11 cellular contexts compared by ENCODE assay signal in genomic region chr5:96924016-96924443, GRCh38. TPM values are rescaled to one million over a fixed set of nuclear protein-coding genes. Genes with fewer than 3 reads are reported as not detected.
DNase-seq lines count a peak whose midpoint lies in the region; ATAC-seq, FAIRE-seq and TF ChIP-seq lines count a peak whose summit lies in the region.
"Had no signal": no experiment of that assay in that cellular context is flagged by ENCODE, and none has a peak within 500 bp of the region (broad histone marks: within the 10 kb centered on the region; RNA-seq: fewer than 3 reads in every experiment).

No MANE protein-coding gene starts in this region.

- BruUV-seq in Caco-2 (replicated peaks; lab: Mats Ljungman, UMichigan): no TSS peak

- POLR2A ChIA-PET in Caco-2 (lab: Charles Lee): no interaction called here

- H3K9me3 Mint-ChIP-seq in T-helper 1 cell treated with Interleukin-12 subunit alpha and Interleukin-12 subunit beta and Interleukin-4 antibody, amounts not matched to agents 30 μg/mL and 1 μg/mL, for 36 hours: no peaks in the 10 kb centered on the region
- no peaks in the 10 kb centered on the region for H3K9me3 Mint-ChIP-seq in central memory CD8-positive, alpha-beta T cell
- H3K9me3 Mint-ChIP-seq in Caco-2 (ENCODE audit: unreplicated experiment): no peaks in the 10 kb centered on the region

- peaks cover 0 to 5% (median 3%) of the 10 kb centered on the region in 3 donors for H3K4me1 ChIP-seq in pancreas
- no peaks in the 10 kb centered on the region for H3K4me1 ChIP-seq in Caco-2

- H3K9me3 ChIP-seq in pancreas: no peaks in the 10 kb centered on the region
- H3K9me3 ChIP-seq in Caco-2: no peaks in the 10 kb centered on the region
- H3K9me3 ChIP-seq: esophagus muscularis mucosa had no signal

- no peak overlapping the region for H3K4me3 Mint-ChIP-seq in T-helper 1 cell treated with Interleukin-12 subunit alpha and Interleukin-12 subunit beta and Interleukin-4 antibody, amounts not matched to agents 30 μg/mL and 1 μg/mL, for 36 hours
- no peak overlapping the region for H3K4me3 Mint-ChIP-seq in central memory CD8-positive, alpha-beta T cell
- H3K4me3 Mint-ChIP-seq in Caco-2 (ENCODE audit: unreplicated experiment): no peak overlapping the region

- no peak overlapping the region for H3K27ac ChIP-seq in pancreas

- no peak for FAIRE-seq in pancreas (lab: Jason Lieb, UNC)

- H3K27ac Mint-ChIP-seq in T-helper 1 cell treated with Interleukin-12 subunit alpha and Interleukin-12 subunit beta and Interleukin-4 antibody, amounts not matched to agents 30 μg/mL and 1 μg/mL, for 36 hours: peak overlapping the region; percentile 67
- H3K27ac Mint-ChIP-seq in central memory CD8-positive, alpha-beta T cell (ENCODE audit: low read depth): peak overlapping the region; percentile 82
- no peak overlapping the region for H3K27ac Mint-ChIP-seq in Caco-2 (ENCODE audit: unreplicated experiment)

- CTCF ChIA-PET in Caco-2 (lab: Charles Lee): no interaction called here

- intact Hi-C loops in pancreas (cut with DNase I): no loop called here
- intact Hi-C loops in Caco-2 (cut with micrococcal nuclease; ENCODE audit: unreplicated experiment): no loop called here

- H3K4me1 Mint-ChIP-seq in T-helper 1 cell treated with Interleukin-12 subunit alpha and Interleukin-12 subunit beta and Interleukin-4 antibody, amounts not matched to agents 30 μg/mL and 1 μg/mL, for 36 hours (ENCODE audit: low read depth): peaks cover 31% of the 10 kb centered on the region
- H3K4me1 Mint-ChIP-seq in central memory CD8-positive, alpha-beta T cell: peaks cover 11% of the 10 kb centered on the region
- H3K4me1 Mint-ChIP-seq in Caco-2 (ENCODE audit: low read depth, unreplicated experiment): no peaks in the 10 kb centered on the region

- H3K36me3 ChIP-seq in pancreas (no peaks in the 10 kb centered on the region), Caco-2 (ENCODE audit: control insufficient read depth, insufficient read depth, low read length) (no peaks in the 10 kb centered on the region)
- H3K36me3 ChIP-seq: esophagus muscularis mucosa had no signal

- no peak overlapping the region for H3K4me3 ChIP-seq in pancreas
- no peak overlapping the region for H3K4me3 ChIP-seq in Caco-2 (ENCODE audit: low read depth, low read length)
- H3K4me3 ChIP-seq: esophagus muscularis mucosa had no signal

- 33 to 37% methylated on average over 3 of the region's 3 CpGs for WGBS in pancreas, 2 donors

- no peak for ATAC-seq in central memory CD8-positive, alpha-beta T cell (replicated peaks; ENCODE audit: extremely low read depth, poor library complexity, severe bottlenecking)
- ATAC-seq in pancreas: peak in 3 of 4 donors; percentile 52 to 63 (median 58)
- no peak for ATAC-seq in GM21360 (IDR thresholded peaks at IDR 0.05; ENCODE audit: unreplicated experiment)

- H3K36me3 Mint-ChIP-seq in T-helper 1 cell treated with Interleukin-12 subunit alpha and Interleukin-12 subunit beta and Interleukin-4 antibody, amounts not matched to agents 30 μg/mL and 1 μg/mL, for 36 hours (ENCODE audit: low read depth): peaks cover 52% of the 10 kb centered on the region
- peaks cover 11% of the 10 kb centered on the region for H3K36me3 Mint-ChIP-seq in central memory CD8-positive, alpha-beta T cell (ENCODE audit: insufficient read depth)
- H3K36me3 Mint-ChIP-seq in Caco-2 (ENCODE audit: insufficient read depth, unreplicated experiment): no peaks in the 10 kb centered on the region

- DNase-seq in T-helper 1 cell: no peak
- peak; percentile 89 for DNase-seq in NCI-H69 (lab: John Stamatoyannopoulos, UW)
- no peak for DNase-seq in central memory CD8-positive, alpha-beta T cell (ENCODE audit: low spot score in 2 of 2)
- DNase-seq in pancreas: peak in 1 of 6 donors; percentile 4
- no peak for DNase-seq in SW480 (ENCODE audit: low spot score)
- no peak for DNase-seq in Caco-2
- DNase-seq: activated gamma-delta T cell treated with Interleukin-2 at 50 U/mL for 16 hours, MV-4-11 had no signal

- TF ChIP-seq CTCF in pancreas (IDR thresholded peaks at IDR 0.05) (no peak), Caco-2 (IDR thresholded peaks at IDR 0.05; ENCODE audit: insufficient read depth in 1 of 2, low read depth in 1 of 2, low read length in 1 of 2, severe bottlenecking in 1 of 2, unreplicated experiment in 1 of 2) (no peak)

- H3K27me3 ChIP-seq in pancreas (no peaks in the 10 kb centered on the region), Caco-2 (replicated peaks; ENCODE audit: control insufficient read depth, insufficient read depth, low read length) (no peaks in the 10 kb centered on the region)
- H3K27me3 ChIP-seq: esophagus muscularis mucosa had no signal

- H3K27me3 Mint-ChIP-seq in T-helper 1 cell treated with Interleukin-12 subunit alpha and Interleukin-12 subunit beta and Interleukin-4 antibody, amounts not matched to agents 30 μg/mL and 1 μg/mL, for 36 hours (ENCODE audit: low read depth): no peaks in the 10 kb centered on the region
- H3K27me3 Mint-ChIP-seq in central memory CD8-positive, alpha-beta T cell: no peaks in the 10 kb centered on the region
- no peaks in the 10 kb centered on the region for H3K27me3 Mint-ChIP-seq in Caco-2 (ENCODE audit: insufficient read depth, unreplicated experiment)

RNA-seq across cellular contexts. Expression of gene LNPEP, which starts 11.8 kb away (rescaled TPM):
- total RNA-seq in pancreas (10 to 100 TPM in 3 of 6 donors, 1 to 10 TPM in 3; 9.1 to 20.0 (median 12.4) TPM), Caco-2 (2022) (21.4 and 21.9 TPM in 2 replicates)
- polyA plus RNA-seq in pancreas: 1 to 10 TPM; 2.0 to 4.6 TPM

RNA-seq across cellular contexts. Expression of gene ERAP2, which starts 47.7 kb away (rescaled TPM):
- total RNA-seq in pancreas (1 to 10 TPM in 4 of 6 donors, under 1 TPM in 2; 0.22 to 9.3 (median 2.5) TPM), Caco-2 (2022) (3.9 and 4.5 TPM in 2 replicates)
- 1 to 10 TPM in 1 of 2 donors, under 1 TPM in 1; 0.87 to 1.2 TPM for polyA plus RNA-seq in pancreas

Comparison
In these comparisons a context has a peak if more than half of its experiments do, and no peak if none do; other contexts are left out.
1. ATAC-seq: peak in pancreas (3 of 4); none in central memory CD8-positive, alpha-beta T cell (single experiment) and GM21360 (single experiment).